In the genomic region with DNA sequence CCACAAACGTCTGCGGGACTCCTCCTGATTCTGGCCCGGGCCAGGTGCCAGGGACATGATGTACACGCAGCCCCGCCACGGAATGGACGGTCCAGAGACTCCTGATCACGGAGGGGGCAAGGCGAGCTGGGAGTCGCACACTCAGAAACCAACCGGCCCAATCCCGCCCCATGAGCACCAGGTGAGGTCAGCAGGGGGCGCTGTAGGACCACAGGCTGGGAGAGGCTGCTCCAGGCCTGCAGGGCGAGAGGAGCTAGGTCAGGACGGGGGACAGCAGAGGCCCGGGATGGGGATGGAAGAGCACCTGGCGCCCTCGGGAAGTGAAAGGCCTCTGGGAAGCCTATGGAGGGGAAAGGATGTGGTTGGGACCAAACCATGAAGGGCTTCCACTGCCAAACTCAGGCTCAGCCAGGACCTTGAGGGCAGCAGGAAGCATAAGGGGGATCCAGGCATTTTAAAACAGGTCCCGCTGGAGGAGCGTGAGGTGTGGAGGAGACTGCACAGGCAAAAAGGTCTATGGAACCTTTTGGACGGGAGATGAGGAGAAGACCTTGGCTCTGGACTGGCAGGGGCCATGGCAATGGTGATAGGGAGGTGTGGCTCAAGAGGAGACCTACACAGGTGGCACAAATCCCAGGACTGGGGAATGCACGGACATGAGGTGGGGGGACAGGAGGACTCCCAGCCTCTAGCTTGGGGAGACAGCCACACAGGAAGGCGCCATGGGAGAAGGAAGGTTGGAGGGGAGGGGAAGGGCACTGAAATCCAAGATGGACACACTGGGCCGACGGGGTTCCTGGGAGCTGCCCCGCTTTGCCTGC, we compare ENCODE assay signal across 8 cellular contexts.
DNase-seq lines count a peak whose midpoint lies in the region; ATAC-seq and TF ChIP-seq lines count a peak whose summit lies in the region.

No MANE protein-coding gene starts in this region.

- no peaks in the 10 kb centered on the region for H3K27me3 Mint-ChIP-seq in activated CD4-positive, alpha-beta T cell treated with anti-CD3 and anti-CD28 coated beads, Interleukin-2, amount 10 ng/mL, durations not matched to agents 7 days and 5 days

- H3K9me3 ChIP-seq in lung (ENCODE audit: control insufficient read depth in 2 of 2, insufficient read depth in 1 of 2, low read length in 1 of 2) = no peaks in the 10 kb centered on the region

- ATAC-seq in GM18498 (IDR thresholded peaks at IDR 0.05; ENCODE audit: unreplicated experiment) (peak; percentile 81), HG03064 (IDR thresholded peaks at IDR 0.05; ENCODE audit: low read depth, unreplicated experiment) (peak; percentile 73), lung (ENCODE audit: insufficient read depth, low FRiP score) (no peak)

- WGBS in lung, 2 donors = 35 to 38% methylated on average over 23 to 26 of the region's 26 CpGs

- peak; percentile 59 for TF ChIP-seq CTCF in lung (IDR thresholded peaks at IDR 0.05; ENCODE audit: control extremely low read depth, extremely low read depth)

- no peaks in the 10 kb centered on the region for H3K9me3 Mint-ChIP-seq in activated CD4-positive, alpha-beta T cell treated with anti-CD3 and anti-CD28 coated beads, Interleukin-2, amount 10 ng/mL, durations not matched to agents 7 days and 5 days

- H3K36me3 ChIP-seq in lung (ENCODE audit: control insufficient read depth in 2 of 2, insufficient read depth in 2 of 2, low read length in 2 of 2) = peaks cover 0 to 5% of the 10 kb centered on the region in 2 donors

- no peaks in the 10 kb centered on the region for H3K4me1 ChIP-seq in lung (ENCODE audit: control insufficient read depth in 2 of 2, insufficient read depth in 2 of 2, low read length in 2 of 2)

- H3K27ac Mint-ChIP-seq in activated CD4-positive, alpha-beta T cell treated with anti-CD3 and anti-CD28 coated beads, Interleukin-2, amount 10 ng/mL, durations not matched to agents 7 days and 5 days = no peak overlapping the region

- no peak overlapping the region for H3K4me3 Mint-ChIP-seq in activated CD4-positive, alpha-beta T cell treated with anti-CD3 and anti-CD28 coated beads, Interleukin-2, amount 10 ng/mL, durations not matched to agents 7 days and 5 days

- H3K27ac ChIP-seq in lung (ENCODE audit: low read depth in 1 of 2, low read length in 1 of 2) = no peak overlapping the region

- CTCF ChIA-PET in activated CD4-positive, alpha-beta T cell treated with anti-CD3 and anti-CD28 coated beads, Interleukin-2, amount 10 ng/mL, durations not matched to agents 7 days and 5 days (lab: Charles Lee) = interaction anchor here (0.6 to 2.0 kb wide), 14 partner anchors 9 to 716 kb away, joined by 3 to 20 read pairs (median 3); no protein-coding TSS in a partner anchor

- H3K4me3 ChIP-seq in lung = no peak overlapping the region

- peak; percentile 61 for DNase-seq in 8988T
- peak; percentile 1 for DNase-seq in NCI-H446 treated with DMSO at 0.1 percent for 48 hours (lab: John Stamatoyannopoulos, UW)
- peak; percentile 78 for DNase-seq in activated CD4-positive, alpha-beta T cell treated with anti-CD3 and anti-CD28 coated beads, Interleukin-2, amount 10 ng/mL, durations not matched to agents 7 days and 5 days
- DNase-seq in dermis blood vessel endothelial cell = peak; percentile 78
- peak; percentile 73 for DNase-seq in lung (ENCODE audit: low spot score)
- peak; percentile 31 for DNase-seq in stimulated activated CD8-positive, alpha-beta memory T cell treated with anti-CD3 and anti-CD28 coated beads, Interleukin-15, amount 100 ng/mL, for 1 hour (ENCODE audit: low read depth)

- no peaks in the 10 kb centered on the region for H3K27me3 ChIP-seq in lung (ENCODE audit: control insufficient read depth, insufficient read depth)

- H3K4me1 Mint-ChIP-seq in activated CD4-positive, alpha-beta T cell treated with anti-CD3 and anti-CD28 coated beads, Interleukin-2, amount 10 ng/mL, durations not matched to agents 7 days and 5 days = no peaks in the 10 kb centered on the region

- POLR2A ChIA-PET in activated CD4-positive, alpha-beta T cell treated with anti-CD3 and anti-CD28 coated beads, Interleukin-2, amount 10 ng/mL, durations not matched to agents 7 days and 5 days (lab: Charles Lee) = no interaction called here

- H3K36me3 Mint-ChIP-seq in activated CD4-positive, alpha-beta T cell treated with anti-CD3 and anti-CD28 coated beads, Interleukin-2, amount 10 ng/mL, durations not matched to agents 7 days and 5 days (ENCODE audit: low read depth) = no peaks in the 10 kb centered on the region

Comparison
In these comparisons a context has a peak if more than half of its experiments do, and no peak if none do; other contexts are left out.
1. DNase-seq: peak in every context shown above with its lines; median percentile 78 in activated CD4-positive, alpha-beta T cell treated with anti-CD3 and anti-CD28 coated beads, Interleukin-2, amount 10 ng/mL, durations not matched to agents 7 days and 5 days; 78 in dermis blood vessel endothelial cell; 73 in lung; 61 in 8988T; 31 in stimulated activated CD8-positive, alpha-beta memory T cell treated with anti-CD3 and anti-CD28 coated beads, Interleukin-15, amount 100 ng/mL, for 1 hour; 1 in NCI-H446 treated with DMSO at 0.1 percent for 48 hours.